9 cellular contexts compared by ENCODE assay signal in genomic region chr3:98602078-98602678, GRCh38. TPM values are rescaled to one million over a fixed set of nuclear protein-coding genes. Genes with fewer than 3 reads are reported as not detected.
DNase-seq lines count a peak whose midpoint lies in the region; ATAC-seq and TF ChIP-seq lines count a peak whose summit lies in the region.
"Had no signal": no experiment of that assay in that cellular context is flagged by ENCODE, and none has a peak within 500 bp of the region (broad histone marks: within the 10 kb centered on the region; RNA-seq: fewer than 3 reads in every experiment).

No MANE protein-coding gene starts in this region.

- no peaks in the 10 kb centered on the region for H3K4me1 Mint-ChIP-seq in stimulated activated effector memory CD8-positive, alpha-beta T cell treated with anti-CD3 and anti-CD28 coated beads, Interleukin-12 subunit alpha, Interleukin-12 subunit beta, amount 100 ng/mL, for 72 hours

- no peak overlapping the region for H3K4me2 ChIP-seq in DND-41 (ENCODE audit: insufficient read depth, low read length)

- H3K36me3 Mint-ChIP-seq in stimulated activated effector memory CD8-positive, alpha-beta T cell treated with anti-CD3 and anti-CD28 coated beads, Interleukin-12 subunit alpha, Interleukin-12 subunit beta, amount 100 ng/mL, for 72 hours: no peaks in the 10 kb centered on the region

- H3K27ac Mint-ChIP-seq in stimulated activated effector memory CD8-positive, alpha-beta T cell treated with anti-CD3 and anti-CD28 coated beads, Interleukin-12 subunit alpha, Interleukin-12 subunit beta, amount 100 ng/mL, for 72 hours: no peak overlapping the region
- H3K27ac Mint-ChIP-seq: stimulated activated naive CD8-positive, alpha-beta T cell treated with anti-CD3 and anti-CD28 coated beads, Interleukin-15, Interleukin-2, amounts not matched to agents 100 ng/mL and 50 ng/mL, for 24 hours had no signal

- peak; percentile 64 for DNase-seq in DND-41
- DNase-seq in NCI-H226: peak; percentile 50
- DNase-seq in ascending aorta (ENCODE audit: low spot score in 2 of 2): no peak
- peak; percentile 47 for DNase-seq in hepatic stellate cell (ENCODE audit: low spot score)
- no peak for DNase-seq in stimulated activated effector memory CD8-positive, alpha-beta T cell treated with anti-CD3 and anti-CD28 coated beads, Interleukin-12 subunit alpha, Interleukin-12 subunit beta, amount 100 ng/mL, for 72 hours (ENCODE audit: low spot score in 2 of 2)
- DNase-seq in OCI-M2 (lab: John Stamatoyannopoulos, UW; ENCODE audit: unreplicated experiment): no peak

- H3K4me3 ChIP-seq in DND-41 (ENCODE audit: low read depth in 1 of 2, low read length in 2 of 2) (no peak overlapping the region), ascending aorta (no peak overlapping the region)

- H3K4me1 ChIP-seq in DND-41 (ENCODE audit: insufficient read depth, low read length) (peaks cover 4% of the 10 kb centered on the region), ascending aorta (no peaks in the 10 kb centered on the region)

- peaks cover 2% of the 10 kb centered on the region for H3K9me3 Mint-ChIP-seq in stimulated activated effector memory CD8-positive, alpha-beta T cell treated with anti-CD3 and anti-CD28 coated beads, Interleukin-12 subunit alpha, Interleukin-12 subunit beta, amount 100 ng/mL, for 72 hours

- TF ChIP-seq CTCF in DND-41 (IDR thresholded peaks at IDR 0.05; ENCODE audit: borderline replicate concordance, extremely low read depth, low read length, poor library complexity, severe bottlenecking) (peak; percentile 88), ascending aorta (IDR thresholded peaks at IDR 0.05) (peak; percentile 58 to 78 (median 67))

- no peak overlapping the region for H3K4me3 Mint-ChIP-seq in stimulated activated effector memory CD8-positive, alpha-beta T cell treated with anti-CD3 and anti-CD28 coated beads, Interleukin-12 subunit alpha, Interleukin-12 subunit beta, amount 100 ng/mL, for 72 hours
- H3K4me3 Mint-ChIP-seq: stimulated activated naive CD8-positive, alpha-beta T cell treated with anti-CD3 and anti-CD28 coated beads, Interleukin-15, Interleukin-2, amounts not matched to agents 100 ng/mL and 50 ng/mL, for 24 hours had no signal

- H3K27me3 ChIP-seq in DND-41 (ENCODE audit: insufficient read depth, low read length, poor library complexity) (no peaks in the 10 kb centered on the region), ascending aorta (no peaks in the 10 kb centered on the region)

- ATAC-seq in DND-41 (ENCODE audit: insufficient read depth, low read depth): peak; percentile 98
- peak; percentile 41 for ATAC-seq in GM19025 (IDR thresholded peaks at IDR 0.05; ENCODE audit: low read depth, unreplicated experiment)
- ATAC-seq in HG03103 (IDR thresholded peaks at IDR 0.05; ENCODE audit: low read depth, unreplicated experiment): peak; percentile 67
- ATAC-seq in stimulated activated effector memory CD8-positive, alpha-beta T cell treated with anti-CD3 and anti-CD28 coated beads, Interleukin-12 subunit alpha, Interleukin-12 subunit beta, amount 100 ng/mL, for 72 hours: peak; percentile 65

- no peak overlapping the region for H3K9ac ChIP-seq in DND-41 (ENCODE audit: low read depth, low read length)

- H3K36me3 ChIP-seq in DND-41 (ENCODE audit: insufficient read depth, low read length): no peaks in the 10 kb centered on the region
- H3K36me3 ChIP-seq in ascending aorta: no peaks in the 10 kb centered on the region

- H3K79me2 ChIP-seq in DND-41 (ENCODE audit: insufficient read depth, low read length): no peaks in the 10 kb centered on the region

- H2AFZ ChIP-seq in DND-41 (ENCODE audit: low read depth, low read length): peak overlapping the region; percentile 55; the same call in 1 of the 2 replicates

- no peaks in the 10 kb centered on the region for H3K9me3 ChIP-seq in DND-41 (ENCODE audit: insufficient read depth, low read length, severe bottlenecking)
- H3K9me3 ChIP-seq in ascending aorta: peaks cover 0 to 4% of the 10 kb centered on the region in 2 donors

- intact Hi-C loops in ascending aorta (cut with DNase I): loop anchor here (2.0 kb wide), 1 partner anchor 211 kb away; no protein-coding TSS in a partner anchor

- no peak overlapping the region for H3K27ac ChIP-seq in DND-41 (ENCODE audit: low read length)
- H3K27ac ChIP-seq in ascending aorta: no peak overlapping the region

- H4K20me1 ChIP-seq in DND-41 (ENCODE audit: insufficient read depth, low read length): no peaks in the 10 kb centered on the region

RNA-seq across cellular contexts. Expression of gene CPOX, which starts 8.8 kb away (rescaled TPM):
- total RNA-seq in ascending aorta: 34.8 TPM

Comparison
In these comparisons a context has a peak if more than half of its experiments do, and no peak if none do; other contexts are left out.
1. ATAC-seq: peak in every context shown above with its lines; median percentile 98 in DND-41; 67 in HG03103; 65 in stimulated activated effector memory CD8-positive, alpha-beta T cell treated with anti-CD3 and anti-CD28 coated beads, Interleukin-12 subunit alpha, Interleukin-12 subunit beta, amount 100 ng/mL, for 72 hours; 41 in GM19025.
2. DNase-seq: peak in DND-41 (single experiment), NCI-H226 (single experiment) and hepatic stellate cell (single experiment); none in ascending aorta (0 of 2), stimulated activated effector memory CD8-positive, alpha-beta T cell treated with anti-CD3 and anti-CD28 coated beads, Interleukin-12 subunit alpha, Interleukin-12 subunit beta, amount 100 ng/mL, for 72 hours (0 of 2) and OCI-M2 (single experiment).